ENCODE assay signal across 1 cellular context in the genomic region with DNA sequence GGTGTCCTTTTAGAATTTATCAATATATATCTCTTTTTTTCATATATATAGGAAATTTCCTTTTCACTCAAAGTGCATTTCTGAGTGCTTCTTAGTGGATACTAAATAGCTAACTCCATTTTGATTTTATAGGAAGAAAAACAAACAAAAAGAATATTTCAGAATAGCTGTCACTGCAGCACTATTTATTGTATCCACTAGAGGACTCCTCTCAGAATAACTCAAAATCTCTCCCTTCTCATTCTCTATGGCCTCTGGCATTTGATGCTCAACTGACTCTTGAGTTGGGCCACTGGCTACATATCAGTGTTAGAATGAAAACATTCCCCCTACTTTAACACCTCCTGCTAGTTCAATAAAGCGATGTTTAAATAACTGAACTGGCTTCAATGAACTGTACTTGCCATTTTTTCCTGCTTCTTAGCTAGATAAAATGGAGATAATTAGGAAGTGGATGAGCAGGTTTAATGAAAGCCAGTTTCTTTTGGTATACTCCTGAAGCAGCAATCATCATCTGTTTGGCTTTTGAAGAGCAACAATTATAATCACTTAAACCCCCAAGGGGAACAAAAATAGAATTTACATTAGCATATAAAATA.
TF ChIP-seq lines count a peak whose summit lies in the region.

No MANE protein-coding gene starts in this region.

TF ChIP-seq in H1, 55 proteins besides CTCF, POLR2A, EP300 and RAD21 (continued from another document):
- TF ChIP-seq BCL11A (IDR thresholded peaks at IDR 0.05; ENCODE audit: low read depth in 2 of 2, low read length in 2 of 2) (no peak), TCF12 (IDR thresholded peaks at IDR 0.05; ENCODE audit: low read depth, low read length) (no peak), CTBP2 (IDR thresholded peaks at IDR 0.05; ENCODE audit: borderline replicate concordance, insufficient read depth, insufficient read length, low read length) (no peak), GABPA (IDR thresholded peaks at IDR 0.05; ENCODE audit: borderline replicate concordance, insufficient read depth, low read length) (no peak), SP2 (IDR thresholded peaks at IDR 0.05; ENCODE audit: low read length) (no peak), NANOG (IDR thresholded peaks at IDR 0.05; ENCODE audit: insufficient read depth, low read depth, low read length, poor library complexity, severe bottlenecking) (no peak), SIN3A (conservative IDR thresholded peaks at IDR 0.05 in 1 of 2, IDR thresholded peaks at IDR 0.05 in 1 of 2; ENCODE audit: low read depth in 1 of 2, low read length in 2 of 2) (no peak), POLR2AphosphoS5 (IDR thresholded peaks at IDR 0.05; ENCODE audit: low read depth, low read length) (no peak)
- TF ChIP-seq, protein P1, sequence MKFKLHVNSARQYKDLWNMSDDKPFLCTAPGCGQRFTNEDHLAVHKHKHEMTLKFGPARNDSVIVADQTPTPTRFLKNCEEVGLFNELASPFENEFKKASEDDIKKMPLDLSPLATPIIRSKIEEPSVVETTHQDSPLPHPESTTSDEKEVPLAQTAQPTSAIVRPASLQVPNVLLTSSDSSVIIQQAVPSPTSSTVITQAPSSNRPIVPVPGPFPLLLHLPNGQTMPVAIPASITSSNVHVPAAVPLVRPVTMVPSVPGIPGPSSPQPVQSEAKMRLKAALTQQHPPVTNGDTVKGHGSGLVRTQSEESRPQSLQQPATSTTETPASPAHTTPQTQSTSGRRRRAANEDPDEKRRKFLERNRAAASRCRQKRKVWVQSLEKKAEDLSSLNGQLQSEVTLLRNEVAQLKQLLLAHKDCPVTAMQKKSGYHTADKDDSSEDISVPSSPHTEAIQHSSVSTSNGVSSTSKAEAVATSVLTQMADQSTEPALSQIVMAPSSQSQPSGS (IDR thresholded peaks at IDR 0.05; ENCODE audit: low read length), result no peak
